In the genomic region with DNA sequence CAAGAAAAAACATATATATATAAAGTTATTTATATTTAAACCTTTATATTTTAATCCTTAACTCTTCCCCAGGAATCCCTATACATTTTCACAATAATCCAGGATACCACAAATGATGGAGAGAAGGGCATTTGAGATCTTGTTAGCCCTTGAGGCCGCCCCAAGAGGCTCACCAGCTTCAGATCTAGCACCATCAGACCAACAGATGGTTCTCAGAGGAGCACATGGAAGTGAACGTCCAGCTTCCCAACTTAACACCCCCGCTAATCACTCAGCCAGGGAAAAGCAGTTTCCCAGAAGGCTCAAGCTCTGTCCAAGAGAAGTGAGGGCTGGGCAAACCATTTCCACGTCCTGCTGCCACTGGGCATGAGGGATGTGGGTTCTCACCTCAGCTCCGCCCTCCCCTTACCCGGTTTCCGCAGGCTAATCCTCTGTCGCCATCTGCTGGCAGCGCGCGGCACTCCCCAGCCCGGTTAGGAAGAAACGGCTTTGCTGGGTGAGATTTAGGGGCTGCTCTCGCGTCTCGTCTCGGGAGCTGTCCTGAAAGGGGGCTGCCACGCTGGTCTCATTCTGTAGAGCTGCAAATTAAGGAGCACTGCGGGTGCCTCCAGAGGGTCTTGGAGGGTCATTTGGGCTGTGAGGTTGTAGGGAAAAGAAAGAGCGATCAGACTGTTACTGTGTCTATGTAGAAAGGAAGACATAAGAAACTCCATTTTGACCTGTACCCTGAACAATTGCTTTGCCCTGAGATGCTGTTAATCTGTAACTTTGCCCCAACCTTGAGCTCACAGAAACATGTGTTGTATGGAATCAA, we compare ENCODE assay signal across 7 cellular contexts. TPM values are rescaled to one million over a fixed set of nuclear protein-coding genes. Genes with fewer than 3 reads are reported as not detected.
DNase-seq lines count a peak whose midpoint lies in the region; ATAC-seq, FAIRE-seq and TF ChIP-seq lines count a peak whose summit lies in the region.

No MANE protein-coding gene starts in this region.

- POLR2A ChIA-PET in K562 (lab: Yijun Ruan, JAX), result interaction anchor here (0.5 to 0.8 kb wide), 3 partner anchors 9 to 654 kb away, joined by 3 read pairs; no protein-coding TSS in a partner anchor

- H3K4me1 ChIP-seq in K562 (replicated peaks in 1 of 2; ENCODE audit: control insufficient read depth in 2 of 2, insufficient read depth in 2 of 2, low read length in 2 of 2), result peaks cover 2 to 3% of the 10 kb centered on the region in 2 experiments; a peak in 2 of 5 replicates

- H2AFZ ChIP-seq in K562 (ENCODE audit: low read depth, low read length), result peak overlapping the region; percentile 81

- no TSS peak for BruUV-seq in K562 (replicated peaks; lab: Mats Ljungman, UMichigan)

- TF ChIP-seq RAD21 in K562 (CRISPR knock-in tag; conservative IDR thresholded peaks at IDR 0.05 in 1 of 2, IDR thresholded peaks at IDR 0.05 in 1 of 2), result peak; percentile 83 to 88

- peak; percentile 80 for ATAC-seq in GM18508 (IDR thresholded peaks at IDR 0.05; ENCODE audit: insufficient read depth, unreplicated experiment)
- peak; percentile 98 for ATAC-seq in HG02884 (IDR thresholded peaks at IDR 0.05; ENCODE audit: unreplicated experiment)
- peak; percentile 100 for ATAC-seq in K562

- no peaks in the 10 kb centered on the region for H3K27me3 ChIP-seq in K562 (ENCODE audit: control insufficient read depth in 2 of 2, insufficient read depth in 2 of 2, low read length in 2 of 2)

- H3K9ac ChIP-seq in K562 (ENCODE audit: insufficient read depth in 1 of 2, low read depth in 2 of 2, low read length in 2 of 2), result peak overlapping the region in 1 of 2 experiments; percentile 64; a peak in 1 of 4 replicates

- TF ChIP-seq EP300 in K562 (IDR thresholded peaks at IDR 0.05; ENCODE audit: low read length), result no peak

- intact Hi-C loops in K562 (cut with micrococcal nuclease), result loop anchor here (1.0 to 2.0 kb wide), 3 partner anchors 39 to 177 kb away; no protein-coding TSS in a partner anchor

- TF ChIP-seq POLR2A in K562 (conservative IDR thresholded peaks at IDR 0.05), result no peak

- in situ Hi-C loops in K562 (cut with MboI), result loop anchor here (25.0 kb wide), 1 partner anchor 499 kb away; no protein-coding TSS in a partner anchor

- no peak overlapping the region for H3K27ac ChIP-seq in K562 (ENCODE audit: extremely low read depth, low read depth, low read length)

- H4K20me1 ChIP-seq in K562 (replicated peaks; ENCODE audit: control insufficient read depth, insufficient read depth, low read length), result no peaks in the 10 kb centered on the region

- H3K79me2 ChIP-seq in K562 (ENCODE audit: control insufficient read depth, insufficient read depth, low read length), result no peaks in the 10 kb centered on the region

- DNase-seq in NCI-H1930 (lab: John Stamatoyannopoulos, UW) (peak; percentile 64 to 74), UCSD-AML1 (lab: John Stamatoyannopoulos, UW; ENCODE audit: unreplicated experiment) (peak; percentile 86), K562 (ENCODE audit: extremely low read depth in 1 of 4, low spot score in 3 of 4) (peak; percentile 80 to 83 (median 81)), iPS-NIHi7 (ENCODE audit: extremely low spot score) (peak; percentile 91)
- peak; percentile 75 to 86 for DNase-seq in stimulated activated CD4-positive, alpha-beta T cell treated with anti-CD3 and anti-CD28 coated beads, Interleukin-12 subunit alpha, Interleukin-12 subunit beta, amount 100 ng/mL, for 24 hours (ENCODE audit: low read depth in 2 of 2)

- peak; percentile 93 to 97 (median 93) for TF ChIP-seq CTCF in K562 (IDR thresholded peaks at IDR 0.05 in 2 of 3, conservative IDR thresholded peaks at IDR 0.05 in 1 of 3; ENCODE audit: insufficient read depth in 2 of 3, low read depth in 1 of 3, low read length in 3 of 3)

- peak; percentile 85 for FAIRE-seq in K562 (lab: Jason Lieb, UNC)

- no peaks in the 10 kb centered on the region for H3K9me1 ChIP-seq in K562 (ENCODE audit: control insufficient read depth, insufficient read depth, low read length)

- no peaks in the 10 kb centered on the region for H3K9me3 ChIP-seq in K562 (replicated peaks; ENCODE audit: control insufficient read depth, insufficient read depth, low read depth, low read length)

- H3K4me2 ChIP-seq in K562 (ENCODE audit: insufficient read depth, low read length), result peak overlapping the region; percentile 66

- H3K4me3 ChIP-seq in K562, result peak overlapping the region; percentile 9; the same call in 1 of the 2 replicates

- 4% methylated on average over 17 of the region's 20 CpGs for WGBS in K562 (ENCODE audit: insufficient coverage, low coverage, missing lambda C conversion rate)

- CTCF ChIA-PET in K562 (lab: Yijun Ruan, JAX; ENCODE audit: low intra/inter-chr PET ratio), result interaction anchor here (0.6 to 2.1 kb wide), 6 partner anchors 82 to 1417 kb away, joined by 3 to 8 read pairs (median 5); no protein-coding TSS in a partner anchor

- no peaks in the 10 kb centered on the region for H3K36me3 ChIP-seq in K562 (ENCODE audit: control insufficient read depth, insufficient read depth, low read length)

RNA-seq across cellular contexts. Expression of a gene that starts 6.8 kb away (rescaled TPM):
- 22.9 and 44.4 TPM in 2 replicates for total RNA-seq in K562 (2011; cell fraction: chromatin; rRNA removed; ENCODE audit: low replicate concordance)
- 13.0 TPM in 2 replicates for total RNA-seq in K562 (2011; cell fraction: nucleolus; rRNA removed)
- 17.7 and 22.8 TPM in 2 replicates for total RNA-seq in K562 (2011; cell fraction: nucleoplasm; rRNA removed)
- total RNA-seq in K562 (2014; rRNA removed), result 18.0 and 20.1 TPM in 2 replicates
- 27.6 and 28.4 TPM in 2 replicates for total RNA-seq in K562 (2014; rRNA removed; fragmentation: Illumina TruSeq; extraction: Trizol)
- 29.9 and 30.6 TPM in 2 replicates for total RNA-seq in K562 (2015; rRNA removed; fragmentation: Illumina TruSeq; extraction: Trizol)
- 19.0 and 19.5 TPM in 2 replicates for total RNA-seq in K562 (2021)
- polyA plus RNA-seq in K562 (2011; rRNA removed), result 2.3 and 16.1 TPM in 2 replicates
- 0.77 and 2.9 TPM in 2 replicates for polyA plus RNA-seq in K562 (2011; cell fraction: cytosol; rRNA removed)
- 4.1 and 23.4 TPM in 2 replicates for polyA plus RNA-seq in K562 (2011; cell fraction: nucleus; rRNA removed)
- polyA plus RNA-seq in K562 (2012), result 18.2 and 30.5 TPM in 2 replicates
- 17.7 and 22.3 TPM in 2 replicates for polyA plus RNA-seq in K562 (2014; fragmentation: Illumina TruSeq; extraction: Trizol)
- 10 to 100 TPM; 14.8 to 16.5 TPM for polyA plus RNA-seq in K562 (2014; fragmentation: Nextera tagmentation; extraction: Ambion mirVana)
- polyA plus RNA-seq in K562 (2014; rRNA removed), result 21.8 and 24.7 TPM in 2 replicates
- 2.0 and 18.9 TPM in 2 replicates for polyA minus RNA-seq in K562 (2011; rRNA and poly(A)+ RNA removed)
- polyA minus RNA-seq in K562 (2011; cell fraction: cytosol; rRNA and poly(A)+ RNA removed), result 0.55 and 6.7 TPM in 2 replicates
- 3.9 and 12.9 TPM in 2 replicates for polyA minus RNA-seq in K562 (2011; cell fraction: nucleus; rRNA and poly(A)+ RNA removed)

RNA-seq across cellular contexts. Expression of a gene that starts 28.8 kb away (rescaled TPM):
- total RNA-seq in K562 (2011; cell fraction: chromatin; rRNA removed; ENCODE audit: low replicate concordance), result not detected in 2 replicates
- not detected in 2 replicates for total RNA-seq in K562 (2011; cell fraction: nucleolus; rRNA removed)
- not detected in 2 replicates for total RNA-seq in K562 (2011; cell fraction: nucleoplasm; rRNA removed)
- total RNA-seq in K562 (2014; rRNA removed), result not detected in 2 replicates
- not detected in 2 replicates for total RNA-seq in K562 (2014; rRNA removed; fragmentation: Illumina TruSeq; extraction: Trizol)
- total RNA-seq in K562 (2015; rRNA removed; fragmentation: Illumina TruSeq; extraction: Trizol), result 0.26 and 0.33 TPM in 2 replicates
- 0.13 TPM in 1 of 2 replicates, not detected in the other for total RNA-seq in K562 (2021)
- not detected in 2 replicates for polyA plus RNA-seq in K562 (2011; rRNA removed)
- not detected in 2 replicates for polyA plus RNA-seq in K562 (2011; cell fraction: cytosol; rRNA removed)
- not detected in 2 replicates for polyA plus RNA-seq in K562 (2011; cell fraction: nucleus; rRNA removed)
- 0.03 and 0.07 TPM in 2 replicates for polyA plus RNA-seq in K562 (2012)
- 0.04 TPM in 1 of 2 replicates, not detected in the other for polyA plus RNA-seq in K562 (2014; fragmentation: Illumina TruSeq; extraction: Trizol)
- polyA plus RNA-seq in K562 (2014; fragmentation: Nextera tagmentation; extraction: Ambion mirVana), result under 1 TPM in 1 of 2 experiments, not detected in 1; 0.01 TPM
- 0.07 TPM in 1 of 2 replicates, not detected in the other for polyA plus RNA-seq in K562 (2014; rRNA removed)
- not detected in 2 replicates for polyA minus RNA-seq in K562 (2011; rRNA and poly(A)+ RNA removed)
- not detected in 2 replicates for polyA minus RNA-seq in K562 (2011; cell fraction: cytosol; rRNA and poly(A)+ RNA removed)
- 0.13 TPM in 1 of 2 replicates, not detected in the other for polyA minus RNA-seq in K562 (2011; cell fraction: nucleus; rRNA and poly(A)+ RNA removed)

RNA-seq across cellular contexts. Expression of a gene that starts 36.1 kb away (rescaled TPM):
- not detected in 2 replicates for total RNA-seq in K562 (2011; cell fraction: chromatin; rRNA removed; ENCODE audit: low replicate concordance)
- total RNA-seq in K562 (2011; cell fraction: nucleolus; rRNA removed), result not detected in 2 replicates
- total RNA-seq in K562 (2011; cell fraction: nucleoplasm; rRNA removed), result 0.15 TPM in 1 of 2 replicates, not detected in the other
- total RNA-seq in K562 (2014; rRNA removed) (0.20 TPM in 1 of 2 replicates, not detected in the other), K562 (2014; rRNA removed; fragmentation: Illumina TruSeq; extraction: Trizol) (0.03 TPM in 1 of 2 replicates, not detected in the other), K562 (2015; rRNA removed; fragmentation: Illumina TruSeq; extraction: Trizol) (0.04 and 0.15 TPM in 2 replicates), K562 (2021) (0.11 and 0.47 TPM in 2 replicates)
- polyA plus RNA-seq in K562 (2011; rRNA removed) (0.07 TPM in 1 of 2 replicates, not detected in the other), K562 (2014; fragmentation: Illumina TruSeq; extraction: Trizol) (0.06 TPM in 2 replicates), K562 (2014; fragmentation: Nextera tagmentation; extraction: Ambion mirVana) (under 1 TPM in 1 of 2 experiments, not detected in 1; 0.03 TPM), K562 (2014; rRNA removed) (0.04 TPM in 1 of 2 replicates, not detected in the other)
- 0.01 TPM in 2 replicates for polyA plus RNA-seq in K562 (2011; cell fraction: cytosol; rRNA removed)
- 0.04 and 0.08 TPM in 2 replicates for polyA plus RNA-seq in K562 (2011; cell fraction: nucleus; rRNA removed)
- 0.04 and 0.05 TPM in 2 replicates for polyA plus RNA-seq in K562 (2012)
- polyA minus RNA-seq in K562 (2011; rRNA and poly(A)+ RNA removed), result 0.04 TPM in 1 of 2 replicates, not detected in the other
- polyA minus RNA-seq in K562 (2011; cell fraction: cytosol; rRNA and poly(A)+ RNA removed), result not detected in 2 replicates
- polyA minus RNA-seq in K562 (2011; cell fraction: nucleus; rRNA and poly(A)+ RNA removed), result 0.40 TPM in 1 of 2 replicates, not detected in the other

RNA-seq across cellular contexts. Expression of a gene that starts 49.7 kb away (rescaled TPM):
- not detected in 2 replicates for total RNA-seq in K562 (2011; cell fraction: chromatin; rRNA removed; ENCODE audit: low replicate concordance)
- not detected in 2 replicates for total RNA-seq in K562 (2011; cell fraction: nucleolus; rRNA removed)
- total RNA-seq in K562 (2011; cell fraction: nucleoplasm; rRNA removed), result not detected in 2 replicates
- total RNA-seq in K562 (2014; rRNA removed), result not detected in 2 replicates
- total RNA-seq in K562 (2014; rRNA removed; fragmentation: Illumina TruSeq; extraction: Trizol), result not detected in 2 replicates
- not detected in 2 replicates for total RNA-seq in K562 (2015; rRNA removed; fragmentation: Illumina TruSeq; extraction: Trizol)
- not detected in 2 replicates for total RNA-seq in K562 (2021)
- polyA plus RNA-seq in K562 (2011; rRNA removed), result not detected in 2 replicates
- polyA plus RNA-seq in K562 (2011; cell fraction: cytosol; rRNA removed), result not detected in 2 replicates
- not detected in 2 replicates for polyA plus RNA-seq in K562 (2011; cell fraction: nucleus; rRNA removed)
- not detected in 2 replicates for polyA plus RNA-seq in K562 (2012)
- not detected in 2 replicates for polyA plus RNA-seq in K562 (2014; fragmentation: Illumina TruSeq; extraction: Trizol)
- not detected for polyA plus RNA-seq in K562 (2014; fragmentation: Nextera tagmentation; extraction: Ambion mirVana)
- not detected in 2 replicates for polyA plus RNA-seq in K562 (2014; rRNA removed)
- not detected in 2 replicates for polyA minus RNA-seq in K562 (2011; rRNA and poly(A)+ RNA removed)
- not detected in 2 replicates for polyA minus RNA-seq in K562 (2011; cell fraction: cytosol; rRNA and poly(A)+ RNA removed)
- not detected in 2 replicates for polyA minus RNA-seq in K562 (2011; cell fraction: nucleus; rRNA and poly(A)+ RNA removed)
